In genomic region chr9:116687762-116688160, GRCh38 we compare ENCODE assay signal across 8 cellular contexts. TPM values are rescaled to one million over a fixed set of nuclear protein-coding genes. Genes with fewer than 3 reads are reported as not detected.
DNase-seq lines count a peak whose midpoint lies in the region; ATAC-seq and TF ChIP-seq lines count a peak whose summit lies in the region.

No MANE protein-coding gene starts in this region.

- H3K9me3 ChIP-seq in ES-I3 (ENCODE audit: control insufficient read depth, insufficient read depth, low read length) (peaks cover 5% of the 10 kb centered on the region; the same call in 1 of the 2 replicates), KOPT-K1 (ENCODE audit: insufficient read depth, low read length, poor library complexity, severe bottlenecking) (peaks cover 21% of the 10 kb centered on the region), suprapubic skin (no peaks in the 10 kb centered on the region)

- DNase-seq in brain microvascular endothelial cell (no peak), left kidney (ENCODE audit: low read depth, low spot score) (peak; percentile 48), suprapubic skin (ENCODE audit: low spot score in 2 of 2) (no peak), DMS79 treated with DMSO at 0.1 percent for 48 hours (lab: John Stamatoyannopoulos, UW) (no peak), NCI-H510A treated with DMSO at 0.1 percent for 48 hours (lab: John Stamatoyannopoulos, UW) (no peak)

- no peak for ATAC-seq in HG03039 (IDR thresholded peaks at IDR 0.05; ENCODE audit: unreplicated experiment)

- no peak for TF ChIP-seq POLR2A in suprapubic skin (IDR thresholded peaks at IDR 0.05)

- peak overlapping the region; percentile 76 for H3K4me3 ChIP-seq in brain microvascular endothelial cell (ENCODE audit: low read depth, low read length)
- peak overlapping the region; percentile 73 for H3K4me3 ChIP-seq in suprapubic skin

- H3K36me3 ChIP-seq in ES-I3 (ENCODE audit: insufficient read depth, low read length): no peaks in the 10 kb centered on the region; the same call in 1 of the 2 replicates
- H3K36me3 ChIP-seq in KOPT-K1 (ENCODE audit: insufficient read depth, low read length): no peaks in the 10 kb centered on the region
- H3K36me3 ChIP-seq in brain microvascular endothelial cell (replicated peaks): no peaks in the 10 kb centered on the region
- no peaks in the 10 kb centered on the region for H3K36me3 ChIP-seq in suprapubic skin

- no peak for TF ChIP-seq CTCF in brain microvascular endothelial cell (IDR thresholded peaks at IDR 0.05; ENCODE audit: low read depth, low read length, missing control alignments)
- no peak for TF ChIP-seq CTCF in suprapubic skin (IDR thresholded peaks at IDR 0.05)

- peak overlapping the region; percentile 80 for H3K9ac ChIP-seq in ES-I3 (ENCODE audit: low read depth, low read length)

- H3K27ac ChIP-seq in KOPT-K1 (ENCODE audit: low read depth, low read length, poor library complexity, severe bottlenecking) (peak overlapping the region; percentile 61), brain microvascular endothelial cell (peak overlapping the region; percentile 0), suprapubic skin (no peak overlapping the region)

- H3K4me1 ChIP-seq in ES-I3 (ENCODE audit: insufficient read depth, low read length) (no peaks in the 10 kb centered on the region), suprapubic skin (peaks cover 29% of the 10 kb centered on the region)

- 13% methylated on average over 7 of the region's 7 CpGs for WGBS in suprapubic skin

- H3K27me3 ChIP-seq in brain microvascular endothelial cell (replicated peaks): no peaks in the 10 kb centered on the region
- H3K27me3 ChIP-seq in suprapubic skin: no peaks in the 10 kb centered on the region

- TF ChIP-seq EP300 in suprapubic skin (IDR thresholded peaks at IDR 0.05): no peak

- in situ Hi-C loops in brain microvascular endothelial cell (cut with HindIII; ENCODE audit: low pct_ligation_motif_present, low sequenced_read_pairs): no loop called here

RNA-seq across cellular contexts. Expression of gene TRIM32, which starts 0.7 kb away (rescaled TPM):
- total RNA-seq in suprapubic skin: 10 to 100 TPM; 10.8 to 12.8 (median 12.0) TPM
